ENCODE assay signal across 10 cellular contexts in the genomic region with DNA sequence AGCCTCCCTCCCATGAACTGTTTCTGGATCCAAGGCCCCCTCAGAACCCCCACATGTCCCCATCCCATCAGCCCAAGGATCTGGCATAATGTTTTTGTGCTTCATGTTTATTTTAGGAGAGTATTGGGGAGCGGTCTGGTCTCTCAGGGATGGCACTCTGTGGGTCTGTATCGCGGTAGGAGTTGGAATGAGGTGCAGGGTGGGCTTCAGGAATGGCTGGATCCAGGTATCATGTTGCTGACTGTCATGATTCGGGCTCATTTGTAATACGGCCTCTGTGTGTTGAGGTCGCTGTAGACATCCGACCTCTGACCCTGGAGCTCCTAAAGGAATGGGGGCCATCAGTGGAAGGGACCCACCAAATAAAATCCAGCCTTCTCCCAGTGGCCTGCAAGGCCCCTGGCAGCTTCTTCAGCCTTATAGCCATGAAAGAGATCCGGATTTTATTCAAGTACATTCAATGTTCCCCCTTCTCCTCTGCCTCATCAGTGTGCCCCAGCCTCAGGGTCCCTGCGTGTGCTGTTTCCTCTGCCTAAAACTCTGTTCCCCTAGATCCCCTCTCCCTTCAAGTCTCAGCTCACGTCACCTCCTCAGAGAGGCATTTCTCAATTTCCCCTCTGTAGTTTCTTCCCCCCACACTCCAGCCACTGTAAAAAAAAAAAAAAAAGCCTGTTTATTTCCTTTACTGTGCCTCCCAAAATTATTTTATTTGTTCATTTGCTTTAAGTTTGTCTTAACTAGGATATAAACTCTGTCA. TPM values are rescaled to one million over a fixed set of nuclear protein-coding genes. Genes with fewer than 3 reads are reported as not detected.
A peak's percentile ranks its signal among the peaks of the same experiment; 100 is the strongest.
DNase-seq lines count a peak whose midpoint lies in the region; ATAC-seq and TF ChIP-seq lines count a peak whose summit lies in the region.
"Had no signal": no experiment of that assay in that cellular context is flagged by ENCODE, and none has a peak within 500 bp of the region (broad histone marks: within the 10 kb centered on the region; RNA-seq: fewer than 3 reads in every experiment).

No MANE protein-coding gene starts in this region.

- H3K4me1 Mint-ChIP-seq in activated CD4-positive, alpha-beta T cell treated with anti-CD3 and anti-CD28 coated beads, Interleukin-2, amount 10 ng/mL, durations not matched to agents 24 days and 14 days = peaks cover 44% of the 10 kb centered on the region
- H3K4me1 Mint-ChIP-seq in stimulated activated naive B cell treated with anti-CD40 and anti-IgM and Interleukin-4, amounts not matched to agents 10 μg/mL and 1 μg/mL and 100 μg/mL, for 72 hours = peaks cover 51 to 79% of the 10 kb centered on the region in 2 donors

- intact Hi-C loops in activated CD4-positive, alpha-beta T cell treated with anti-CD3 and anti-CD28 coated beads, Interleukin-2, amount 10 ng/mL, durations not matched to agents 24 days and 14 days (cut with micrococcal nuclease) = loop anchor here (5.0 kb wide), 1 partner anchor 147 kb away; the partner anchor contains the start of genes HSPB6 and PROSER3
- intact Hi-C loops in OCI-LY7 (cut with micrococcal nuclease; ENCODE audit: unreplicated experiment) (loop anchor here (5.0 kb wide), 2 partner anchors 147 to 162 kb away; partner anchors contain the start of genes HSPB6, IGFLR1 and PROSER3), esophagus squamous epithelium (cut with DNase I) (no loop called here)

- peak overlapping the region; percentile 99 for H3K4me2 ChIP-seq in OCI-LY7 (ENCODE audit: low read length)

- POLR2A ChIA-PET in OCI-LY7 (lab: Charles Lee) = interaction anchor here (1.0 kb wide), 1 partner anchor 9 kb away, joined by 3 read pairs; no protein-coding TSS in a partner anchor

- TF ChIP-seq CTCF in OCI-LY7 (conservative IDR thresholded peaks at IDR 0.05; ENCODE audit: low read length) (no peak), esophagus squamous epithelium (IDR thresholded peaks at IDR 0.05) (no peak)

- DNase-seq in activated CD4-positive, alpha-beta T cell treated with anti-CD3 and anti-CD28 coated beads, Interleukin-2, amount 10 ng/mL, durations not matched to agents 24 days and 14 days = no peak
- DNase-seq in activated CD4-positive, alpha-beta T cell treated with anti-CD3 and anti-CD28 coated beads for 4 hours = no peak
- no peak for DNase-seq in OCI-LY7 (ENCODE audit: low spot score)
- DNase-seq in esophagus squamous epithelium (lab: John Stamatoyannopoulos, UW) = no peak
- DNase-seq in stimulated activated naive B cell treated with anti-CD40 and anti-IgM and Interleukin-4, amounts not matched to agents 10 μg/mL and 1 μg/mL and 100 μg/mL, for 72 hours = no peak
- DNase-seq in DMS 273 treated with DMSO at 0.1 percent for 48 hours (lab: John Stamatoyannopoulos, UW) = no peak
- DNase-seq in NCI-H510A (lab: John Stamatoyannopoulos, UW) = no peak
- DNase-seq: cerebellar nuclear complex had no signal

- no peaks in the 10 kb centered on the region for H4K20me1 ChIP-seq in OCI-LY7 (ENCODE audit: insufficient read depth, low read length)

- 83 to 86% methylated on average over 10 of the region's 10 CpGs for WGBS in esophagus squamous epithelium, 2 donors

- H3K27ac Mint-ChIP-seq in activated CD4-positive, alpha-beta T cell treated with anti-CD3 and anti-CD28 coated beads, Interleukin-2, amount 10 ng/mL, durations not matched to agents 24 days and 14 days = peak overlapping the region; percentile 83
- peak overlapping the region; percentile 97 for H3K27ac Mint-ChIP-seq in stimulated activated naive B cell treated with anti-CD40 and anti-IgM and Interleukin-4, amounts not matched to agents 10 μg/mL and 1 μg/mL and 100 μg/mL, for 72 hours

- no peaks in the 10 kb centered on the region for H3K27me3 Mint-ChIP-seq in activated CD4-positive, alpha-beta T cell treated with anti-CD3 and anti-CD28 coated beads, Interleukin-2, amount 10 ng/mL, durations not matched to agents 24 days and 14 days
- no peaks in the 10 kb centered on the region for H3K27me3 Mint-ChIP-seq in stimulated activated naive B cell treated with anti-CD40 and anti-IgM and Interleukin-4, amounts not matched to agents 10 μg/mL and 1 μg/mL and 100 μg/mL, for 72 hours

- H3K9me3 ChIP-seq in OCI-LY7 (ENCODE audit: low read length) (no peaks in the 10 kb centered on the region), esophagus squamous epithelium (no peaks in the 10 kb centered on the region)

- no peaks in the 10 kb centered on the region for H3K9me3 Mint-ChIP-seq in activated CD4-positive, alpha-beta T cell treated with anti-CD3 and anti-CD28 coated beads, Interleukin-2, amount 10 ng/mL, durations not matched to agents 24 days and 14 days
- H3K9me3 Mint-ChIP-seq in stimulated activated naive B cell treated with anti-CD40 and anti-IgM and Interleukin-4, amounts not matched to agents 10 μg/mL and 1 μg/mL and 100 μg/mL, for 72 hours = no peaks in the 10 kb centered on the region

- BruUV-seq in OCI-LY7 (replicated peaks; lab: Mats Ljungman, UMichigan) = no TSS peak

- no peaks in the 10 kb centered on the region for H3K9me2 ChIP-seq in OCI-LY7 (ENCODE audit: insufficient read depth, low read length)

- CTCF ChIA-PET in OCI-LY7 (lab: Charles Lee; ENCODE audit: unreplicated experiment) = no interaction called here

- no peak overlapping the region for H2AFZ ChIP-seq in OCI-LY7 (ENCODE audit: low read length)

- H3K36me3 ChIP-seq in OCI-LY7 (ENCODE audit: insufficient read depth, low read length) = no peaks in the 10 kb centered on the region
- H3K36me3 ChIP-seq in esophagus squamous epithelium = no peaks in the 10 kb centered on the region

- peak overlapping the region; percentile 89 for H3K4me3 Mint-ChIP-seq in activated CD4-positive, alpha-beta T cell treated with anti-CD3 and anti-CD28 coated beads, Interleukin-2, amount 10 ng/mL, durations not matched to agents 24 days and 14 days
- H3K4me3 Mint-ChIP-seq in stimulated activated naive B cell treated with anti-CD40 and anti-IgM and Interleukin-4, amounts not matched to agents 10 μg/mL and 1 μg/mL and 100 μg/mL, for 72 hours = peak overlapping the region; percentile 26 to 88

- peaks cover 12% of the 10 kb centered on the region; the same call in 1 of the 2 replicates for H3K79me2 ChIP-seq in OCI-LY7 (ENCODE audit: insufficient read depth, low read depth, low read length)

- ATAC-seq in stimulated activated naive B cell treated with anti-CD40 and anti-IgM and Interleukin-4, amounts not matched to agents 10 μg/mL and 1 μg/mL and 100 μg/mL, for 72 hours (replicated peaks) = no peak
- ATAC-seq in HG02870 (IDR thresholded peaks at IDR 0.05; ENCODE audit: unreplicated experiment) = no peak

- H3K27ac ChIP-seq in OCI-LY7 (ENCODE audit: low read depth, low read length, poor library complexity, severe bottlenecking) = peak overlapping the region; percentile 87
- H3K27ac ChIP-seq in esophagus squamous epithelium = peak overlapping the region in 3 of 4 donors; percentile 94 to 97 (median 95)

- H3K36me3 Mint-ChIP-seq in activated CD4-positive, alpha-beta T cell treated with anti-CD3 and anti-CD28 coated beads, Interleukin-2, amount 10 ng/mL, durations not matched to agents 24 days and 14 days (ENCODE audit: low read depth) = peaks cover 7% of the 10 kb centered on the region
- peaks cover 12 to 13% of the 10 kb centered on the region in 2 donors for H3K36me3 Mint-ChIP-seq in stimulated activated naive B cell treated with anti-CD40 and anti-IgM and Interleukin-4, amounts not matched to agents 10 μg/mL and 1 μg/mL and 100 μg/mL, for 72 hours

- TF ChIP-seq POLR2A in esophagus squamous epithelium (IDR thresholded peaks at IDR 0.05) = peak in 1 of 4 donors; percentile 26

- H3K27me3 ChIP-seq in esophagus squamous epithelium = no peaks in the 10 kb centered on the region

- H3K4me3 ChIP-seq in OCI-LY7 (ENCODE audit: low read depth, low read length, poor library complexity, severe bottlenecking) (no peak overlapping the region), esophagus squamous epithelium (no peak overlapping the region)

- H3K4me1 ChIP-seq in OCI-LY7 (ENCODE audit: insufficient read depth, low read length, poor library complexity, severe bottlenecking) (peaks cover 62% of the 10 kb centered on the region), esophagus squamous epithelium (peaks cover 5 to 56% (median 23%) of the 10 kb centered on the region in 3 donors)

RNA-seq across cellular contexts. Expression of gene HCST, which starts 2.2 kb away (rescaled TPM):
- 46.1 and 48.4 TPM in 2 replicates for total RNA-seq in activated CD4-positive, alpha-beta T cell treated with anti-CD3 and anti-CD28 coated beads, Interleukin-2, amount 10 ng/mL, durations not matched to agents 24 days and 14 days
- total RNA-seq in OCI-LY7 (2014; rRNA removed; shearing (Covaris generic)) = 8.1 and 15.0 TPM in 2 replicates
- total RNA-seq in OCI-LY7 (2022) (25.2 and 36.0 TPM in 2 replicates), esophagus squamous epithelium (1 to 10 TPM in 1 of 4 donors, not detected in 3; 1.3 TPM)

RNA-seq across cellular contexts. Expression of gene TYROBP, which starts 3.6 kb away (rescaled TPM):
- total RNA-seq in activated CD4-positive, alpha-beta T cell treated with anti-CD3 and anti-CD28 coated beads, Interleukin-2, amount 10 ng/mL, durations not matched to agents 24 days and 14 days = not detected in 2 replicates
- not detected in 2 replicates for total RNA-seq in OCI-LY7 (2014; rRNA removed; shearing (Covaris generic))
- not detected in 2 replicates for total RNA-seq in OCI-LY7 (2022)
- total RNA-seq in esophagus squamous epithelium = 10 to 100 TPM in 3 of 4 donors, 1 to 10 TPM in 1; 4.5 to 95.9 (median 33.8) TPM
- total RNA-seq: osteocyte had no signal

RNA-seq across cellular contexts. Expression of gene NFKBID, which starts 4.2 kb away (rescaled TPM):
- 146 and 150 TPM in 2 replicates for total RNA-seq in activated CD4-positive, alpha-beta T cell treated with anti-CD3 and anti-CD28 coated beads, Interleukin-2, amount 10 ng/mL, durations not matched to agents 24 days and 14 days
- 48.6 and 57.4 TPM in 2 replicates for total RNA-seq in OCI-LY7 (2014; rRNA removed; shearing (Covaris generic))
- total RNA-seq in OCI-LY7 (2022) (40.5 and 42.6 TPM in 2 replicates), esophagus squamous epithelium (10 to 100 TPM in 2 of 4 donors, 1 to 10 TPM in 2; 4.0 to 29.4 (median 11.6) TPM)

RNA-seq across cellular contexts. Expression of gene LRFN3, which starts 31.7 kb away (rescaled TPM):
- total RNA-seq in activated CD4-positive, alpha-beta T cell treated with anti-CD3 and anti-CD28 coated beads, Interleukin-2, amount 10 ng/mL, durations not matched to agents 24 days and 14 days = 11.0 and 11.6 TPM in 2 replicates
- 2.8 and 3.1 TPM in 2 replicates for total RNA-seq in OCI-LY7 (2014; rRNA removed; shearing (Covaris generic))
- 3.4 and 6.0 TPM in 2 replicates for total RNA-seq in OCI-LY7 (2022)
- total RNA-seq in esophagus squamous epithelium = 10 to 100 TPM in 1 of 4 donors, 1 to 10 TPM in 3; 5.6 to 12.4 (median 7.5) TPM

RNA-seq across cellular contexts. Expression of gene APLP1, which starts 36.1 kb away (rescaled TPM):
- total RNA-seq in activated CD4-positive, alpha-beta T cell treated with anti-CD3 and anti-CD28 coated beads, Interleukin-2, amount 10 ng/mL, durations not matched to agents 24 days and 14 days = 2.0 and 2.4 TPM in 2 replicates
- total RNA-seq in OCI-LY7 (2014; rRNA removed; shearing (Covaris generic)) = 0.13 TPM in 1 of 2 replicates, not detected in the other
- total RNA-seq in OCI-LY7 (2022) = 0.70 and 1.2 TPM in 2 replicates
- total RNA-seq in esophagus squamous epithelium = 1 to 10 TPM in 1 of 4 donors, under 1 TPM in 2, not detected in 1; 0.44 to 1.7 (median 0.76) TPM
